Comparison of ENCODE assay signal across 8 cellular contexts in genomic region chr4:125313497-125313896, GRCh38. TPM values are rescaled to one million over a fixed set of nuclear protein-coding genes. Genes with fewer than 3 reads are reported as not detected.
DNase-seq lines count a peak whose midpoint lies in the region; ATAC-seq and TF ChIP-seq lines count a peak whose summit lies in the region.

No MANE protein-coding gene starts in this region.

- H3K9me3 ChIP-seq in BLaER1 treated with 17β-estradiol and CSF1 and Interleukin-3, amounts not matched to agents 10 nM and 100 nM (replicated peaks in 1 of 11) = peaks cover 0 to 20% (median 14%) of the 10 kb centered on the region in 11 experiments; a peak in 19 of 22 replicates

- peak; percentile 86 for DNase-seq in NCI-H1694 (lab: John Stamatoyannopoulos, UW)
- DNase-seq in SKM-1 treated with dmso at 0.1 percent for 144 hours (lab: John Stamatoyannopoulos, UW; ENCODE audit: unreplicated experiment) = peak; percentile 76
- DNase-seq in epithelial cell of esophagus (ENCODE audit: low read depth) = peak; percentile 85
- no peak for DNase-seq in natural killer cell
- no peak for DNase-seq in effector CD4-positive, alpha-beta T cell

- no peaks in the 10 kb centered on the region for H3K9me3 Mint-ChIP-seq in natural killer cell

- H3K4me3 Mint-ChIP-seq in natural killer cell = peak overlapping the region; percentile 87

- H4K20me1 ChIP-seq in BLaER1 treated with 17β-estradiol and CSF1 and Interleukin-3, amounts not matched to agents 10 nM and 100 nM = no peaks in the 10 kb centered on the region

- H3K4me3 ChIP-seq in BLaER1 treated with 17β-estradiol and CSF1 and Interleukin-3, amounts not matched to agents 10 nM and 100 nM = no peak overlapping the region
- no peak overlapping the region for H3K4me3 ChIP-seq in epithelial cell of esophagus (ENCODE audit: low read length)

- H3K4me1 Mint-ChIP-seq in natural killer cell = peaks cover 35 to 47% of the 10 kb centered on the region in 2 donors

- H3K36me3 Mint-ChIP-seq in natural killer cell = no peaks in the 10 kb centered on the region

- H3K27me3 Mint-ChIP-seq in natural killer cell (ENCODE audit: low read depth in 2 of 2) = peaks cover 14 to 17% of the 10 kb centered on the region in 2 donors

- peak overlapping the region in 7 of 11 experiments; percentile 79 to 92 (median 86); a peak in 9 of 22 replicates for H3K4me2 ChIP-seq in BLaER1 treated with 17β-estradiol and CSF1 and Interleukin-3, amounts not matched to agents 10 nM and 100 nM

- H3K27ac Mint-ChIP-seq in natural killer cell = peak overlapping the region; percentile 64 to 92

- ATAC-seq in GM18505 (IDR thresholded peaks at IDR 0.05; ENCODE audit: unreplicated experiment) (peak; percentile 41), HG02938 (IDR thresholded peaks at IDR 0.05; ENCODE audit: unreplicated experiment) (peak; percentile 51), natural killer cell (peak; percentile 22 to 55 (median 32))

- intact Hi-C loops in natural killer cell (cut with micrococcal nuclease) = loop anchor here (1.0 to 10.0 kb wide), 2 partner anchors 151 to 429 kb away; no protein-coding TSS in a partner anchor

- no peak overlapping the region for H3K27ac ChIP-seq in BLaER1 treated with 17β-estradiol and CSF1 and Interleukin-3, amounts not matched to agents 10 nM and 100 nM

- peaks cover 8 to 17% (median 15%) of the 10 kb centered on the region in 10 experiments for H3K4me1 ChIP-seq in BLaER1 treated with 17β-estradiol and CSF1 and Interleukin-3, amounts not matched to agents 10 nM and 100 nM

- H3K36me3 ChIP-seq in BLaER1 treated with 17β-estradiol and CSF1 and Interleukin-3, amounts not matched to agents 10 nM and 100 nM = no peaks in the 10 kb centered on the region

- H3K9ac ChIP-seq in BLaER1 treated with 17β-estradiol and CSF1 and Interleukin-3, amounts not matched to agents 10 nM and 100 nM = no peak overlapping the region

- peaks cover 11 to 19% (median 17%) of the 10 kb centered on the region in 11 experiments for H3K27me3 ChIP-seq in BLaER1 treated with 17β-estradiol and CSF1 and Interleukin-3, amounts not matched to agents 10 nM and 100 nM

- TF ChIP-seq CTCF in epithelial cell of esophagus (IDR thresholded peaks at IDR 0.05; ENCODE audit: insufficient read depth, low read depth, low read length, missing control alignments) = peak; percentile 87
- peak; percentile 87 for TF ChIP-seq CTCF in natural killer cell (IDR thresholded peaks at IDR 0.05)

- TF ChIP-seq POLR2A in GM18505 (IDR thresholded peaks at IDR 0.05; ENCODE audit: borderline replicate concordance, extremely low read depth, insufficient read depth, insufficient read length) = no peak

RNA-seq across cellular contexts. Expression of gene FAT4, which starts 1.3 kb away (rescaled TPM):
- total RNA-seq in natural killer cell = 1 to 10 TPM; 4.5 to 8.0 (median 5.1) TPM

Comparison
In these comparisons a context has a peak if more than half of its experiments do, and no peak if none do; other contexts are left out.
1. DNase-seq: peak in NCI-H1694 (single experiment), SKM-1 treated with dmso at 0.1 percent for 144 hours (single experiment) and epithelial cell of esophagus (single experiment); none in natural killer cell (single experiment) and effector CD4-positive, alpha-beta T cell (single experiment).
2. Peak in every context shown above with its lines, with median percentiles within 50 percentile points of each other: ATAC-seq.